In the genomic region with DNA sequence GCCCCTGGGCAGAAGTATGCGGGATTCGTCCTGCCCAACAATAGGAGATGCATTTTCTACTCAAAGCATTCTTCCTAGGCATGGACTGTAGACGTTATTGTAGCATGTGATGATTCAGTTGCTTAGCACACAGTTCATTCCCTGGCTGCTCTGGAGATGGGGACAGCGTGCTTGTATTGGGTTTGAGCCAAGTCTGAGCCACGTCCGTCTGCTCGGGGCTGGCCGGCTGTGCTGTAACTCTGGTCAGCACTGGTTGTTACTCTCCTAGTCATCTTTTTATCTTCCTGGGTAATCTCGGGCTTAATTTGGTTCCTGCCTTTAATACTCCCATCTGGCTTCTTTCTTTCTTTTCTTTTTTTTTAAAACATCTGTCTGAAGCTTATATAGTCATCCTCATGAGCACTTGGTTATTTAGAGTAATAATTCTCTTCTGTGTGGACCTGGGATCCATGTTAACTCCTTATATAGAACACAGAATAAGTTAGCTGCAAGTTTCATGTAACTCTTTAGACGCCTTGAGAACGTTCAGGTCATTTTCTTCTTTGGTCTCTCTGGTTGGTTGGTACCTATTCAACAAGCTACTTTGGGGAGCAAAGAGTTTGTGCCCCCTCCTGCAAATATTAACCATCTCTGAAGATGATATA, we compare ENCODE assay signal across 9 cellular contexts.
A peak's percentile ranks its signal among the peaks of the same experiment; 100 is the strongest.
DNase-seq lines count a peak whose midpoint lies in the region; ATAC-seq and TF ChIP-seq lines count a peak whose summit lies in the region.
"Had no signal": no experiment of that assay in that cellular context is flagged by ENCODE, and none has a peak within 500 bp of the region (broad histone marks: within the 10 kb centered on the region; RNA-seq: fewer than 3 reads in every experiment).

No MANE protein-coding gene starts in this region.

- H3K4me3 ChIP-seq in Panc1 (ENCODE audit: low read depth in 2 of 2, low read length in 2 of 2) (no peak overlapping the region), fibroblast of pulmonary artery (replicated peaks; ENCODE audit: low read depth, low read length) (no peak overlapping the region), osteoblast (ENCODE audit: insufficient read depth, low read length) (no peak overlapping the region)
- H3K4me3 ChIP-seq: GM12878 had no signal

- intact Hi-C loops in Panc1 (cut with micrococcal nuclease; ENCODE audit: unreplicated experiment) = no loop called here

- peak overlapping the region; percentile 35 for H3K4me2 ChIP-seq in osteoblast (ENCODE audit: insufficient read depth, low read length)

- in situ Hi-C loops in Panc1 (cut with HindIII; ENCODE audit: low pct_unique_long_range_greater_than_20kb, low sequenced_read_pairs) = no loop called here

- ATAC-seq in Panc1 (peak; percentile 60; the same call in 1 of the 2 replicates), HG03175 (IDR thresholded peaks at IDR 0.05; ENCODE audit: unreplicated experiment) (no peak)
- ATAC-seq: GM12878 had no signal

- H4K20me1 ChIP-seq in osteoblast (ENCODE audit: insufficient read depth, low read length) = no peaks in the 10 kb centered on the region

- no peaks in the 10 kb centered on the region for H3K79me2 ChIP-seq in osteoblast (ENCODE audit: insufficient read depth, low read length)

- CTCF ChIA-PET in Panc1 (lab: Charles Lee) = no interaction called here

- no peaks in the 10 kb centered on the region for H3K27me3 ChIP-seq in Panc1 (ENCODE audit: control insufficient read depth, insufficient read depth, low read length)
- H3K27me3 ChIP-seq in osteoblast (ENCODE audit: insufficient read depth, low read length) = no peaks in the 10 kb centered on the region

- peaks cover 2% of the 10 kb centered on the region for H3K9me3 Mint-ChIP-seq in glutamatergic neuron (ENCODE audit: unreplicated experiment)

- H3K36me3 Mint-ChIP-seq in glutamatergic neuron (ENCODE audit: unreplicated experiment) = no peaks in the 10 kb centered on the region

- no peak for TF ChIP-seq CTCF in Panc1 (IDR thresholded peaks at IDR 0.05)
- TF ChIP-seq CTCF in fibroblast of pulmonary artery (IDR thresholded peaks at IDR 0.05; ENCODE audit: low read length, missing control alignments) = no peak
- TF ChIP-seq CTCF in osteoblast (IDR thresholded peaks at IDR 0.05; ENCODE audit: extremely low read depth, low read depth, low read length) = no peak
- TF ChIP-seq CTCF in glutamatergic neuron (IDR thresholded peaks at IDR 0.05; ENCODE audit: partially characterized antibody, unreplicated experiment) = no peak

- H3K4me1 Mint-ChIP-seq in glutamatergic neuron (ENCODE audit: low read depth, unreplicated experiment) = no peaks in the 10 kb centered on the region

- POLR2A ChIA-PET in Panc1 (lab: Charles Lee) = no interaction called here

- H3K4me1 ChIP-seq in Panc1 (ENCODE audit: control insufficient read depth, insufficient read depth, low read length) = no peaks in the 10 kb centered on the region
- peaks cover 24% of the 10 kb centered on the region for H3K4me1 ChIP-seq in osteoblast (ENCODE audit: insufficient read depth, low read length)

- peak; percentile 90 for DNase-seq in DMS 273 treated with DMSO at 0.1 percent for 48 hours (lab: John Stamatoyannopoulos, UW)
- DNase-seq in Panc1 (ENCODE audit: low read depth, low spot score) = peak; percentile 51
- DNase-seq in fibroblast of pulmonary artery (ENCODE audit: low read depth) = peak; percentile 99
- DNase-seq in osteoblast (ENCODE audit: insufficient read length, low spot score, missing footprints) = peak; percentile 90
- DNase-seq in GM19240 (ENCODE audit: insufficient read length, low spot score) = no peak
- DNase-seq in glutamatergic neuron = no peak
- DNase-seq in activated CD4-positive, alpha-beta T cell treated with anti-CD3 and anti-CD28 coated beads, Interleukin-2, amount 50 U/mL, for 4 hours = no peak

- no peaks in the 10 kb centered on the region for H3K36me3 ChIP-seq in Panc1 (ENCODE audit: control insufficient read depth, insufficient read depth, low read length)
- no peaks in the 10 kb centered on the region for H3K36me3 ChIP-seq in osteoblast (ENCODE audit: insufficient read depth, low read length)

- H3K27ac Mint-ChIP-seq in glutamatergic neuron (ENCODE audit: unreplicated experiment) = no peak overlapping the region

- H3K9me3 ChIP-seq in Panc1 (ENCODE audit: control insufficient read depth, insufficient read depth, low read depth, low read length) (no peaks in the 10 kb centered on the region), osteoblast (ENCODE audit: low read depth, low read length) (no peaks in the 10 kb centered on the region)

- H3K4me3 Mint-ChIP-seq in glutamatergic neuron (ENCODE audit: unreplicated experiment) = no peak overlapping the region

- no peak overlapping the region for H2AFZ ChIP-seq in osteoblast (ENCODE audit: low read length)

- peaks cover 2% of the 10 kb centered on the region for H3K27me3 Mint-ChIP-seq in glutamatergic neuron (ENCODE audit: unreplicated experiment)

- H3K27ac ChIP-seq in Panc1 (ENCODE audit: low read length) = no peak overlapping the region
- H3K27ac ChIP-seq in osteoblast (ENCODE audit: low read depth, low read length) = peak overlapping the region; percentile 98

- BruUV-seq in Panc1 (replicated peaks; lab: Mats Ljungman, UMichigan) = no TSS peak

Comparison
In these comparisons a context has a peak if more than half of its experiments do, and no peak if none do; other contexts are left out.
1. DNase-seq: peak in DMS 273 treated with DMSO at 0.1 percent for 48 hours (single experiment), Panc1 (single experiment), fibroblast of pulmonary artery (single experiment) and osteoblast (single experiment); none in GM19240 (single experiment), glutamatergic neuron (single experiment) and activated CD4-positive, alpha-beta T cell treated with anti-CD3 and anti-CD28 coated beads, Interleukin-2, amount 50 U/mL, for 4 hours (0 of 2).